19 cellular contexts compared by ENCODE assay signal in the genomic region with DNA sequence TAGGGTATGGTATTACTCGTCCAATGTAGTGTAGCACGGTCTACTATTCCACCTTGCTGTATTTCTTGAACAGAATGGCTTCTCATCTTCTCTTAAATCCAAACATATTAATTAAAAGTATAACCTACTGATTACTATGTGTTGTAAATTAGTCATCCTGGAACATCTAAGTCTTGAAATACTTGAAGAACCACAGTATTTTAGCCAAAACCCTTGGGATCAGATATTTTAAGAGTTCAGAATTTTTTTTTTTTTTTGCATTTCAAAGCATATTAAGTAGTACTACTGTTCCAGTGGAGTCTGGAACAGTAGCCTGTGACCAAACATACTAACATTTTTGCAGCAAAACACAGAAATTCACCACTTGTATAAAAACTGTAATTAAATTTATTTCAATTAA. TPM values are rescaled to one million over a fixed set of nuclear protein-coding genes. Genes with fewer than 3 reads are reported as not detected.
DNase-seq lines count a peak whose midpoint lies in the region; ATAC-seq and TF ChIP-seq lines count a peak whose summit lies in the region.
"Had no signal": no experiment of that assay in that cellular context is flagged by ENCODE, and none has a peak within 500 bp of the region (broad histone marks: within the 10 kb centered on the region; RNA-seq: fewer than 3 reads in every experiment).

No MANE protein-coding gene starts in this region.

- DNase-seq in AG10803 (ENCODE audit: low read depth) = peak; percentile 72
- peak; percentile 22 for DNase-seq in GM04503 (ENCODE audit: low read depth)
- DNase-seq in cardiac fibroblast (ENCODE audit: low read depth in 2 of 2) = peak; percentile 5 to 55
- peak; percentile 2 for DNase-seq in fibroblast of the aortic adventitia (ENCODE audit: low read depth)
- DNase-seq in hepatic stellate cell (ENCODE audit: low spot score) = no peak
- DNase-seq in activated T-cell treated with anti-CD3 and anti-CD28 coated beads for 4 hours = no peak
- DNase-seq in NCI-H2196 (lab: John Stamatoyannopoulos, UW; ENCODE audit: unreplicated experiment) = no peak
- DNase-seq in left colon = no peak
- DNase-seq: 8988T; ACHN; BE2C; Caco-2; CD8-positive, alpha-beta memory T cell; DND-41; GF-D8; H7 had no signal

- no peak for ATAC-seq in left colon
- ATAC-seq: GM12878, GM23338, HepG2 had no signal

- intact Hi-C loops in left colon (cut with DNase I, micrococcal nuclease) = no loop called here

- no peak for TF ChIP-seq CTCF in AG10803 (conservative IDR thresholded peaks at IDR 0.05; ENCODE audit: low read length)
- no peak for TF ChIP-seq CTCF in cardiac fibroblast (IDR thresholded peaks at IDR 0.05; ENCODE audit: low read depth, low read length)
- no peak for TF ChIP-seq CTCF in fibroblast of the aortic adventitia (IDR thresholded peaks at IDR 0.05; ENCODE audit: insufficient read depth, low read length)

- H3K4me3 ChIP-seq in AG10803 (ENCODE audit: low read length) (no peak overlapping the region), cardiac fibroblast (replicated peaks in 1 of 2; ENCODE audit: low read depth in 2 of 2, low read length in 2 of 2) (no peak overlapping the region), fibroblast of the aortic adventitia (ENCODE audit: low read depth, low read length) (no peak overlapping the region)
- H3K4me3 ChIP-seq: GM12878, GM23338 had no signal

RNA-seq across cellular contexts. Expression of a gene that starts 30.1 kb away (rescaled TPM):
- total RNA-seq in fibroblast of the aortic adventitia (ENCODE audit: low replicate concordance) (25.3 and 33.1 TPM in 2 replicates), left colon (10 to 100 TPM; 26.1 to 27.8 TPM)

Comparison
In these comparisons a context has a peak if more than half of its experiments do, and no peak if none do; other contexts are left out.
1. DNase-seq: peak in AG10803 (single experiment), GM04503 (single experiment), cardiac fibroblast (2 of 2) and fibroblast of the aortic adventitia (single experiment); none in hepatic stellate cell (single experiment), activated T-cell treated with anti-CD3 and anti-CD28 coated beads for 4 hours (single experiment), NCI-H2196 (single experiment) and left colon (0 of 2).